Comparison of ENCODE assay signal across 1 cellular context in genomic region chr3:138227650-138228049, GRCh38.
TF ChIP-seq lines count a peak whose summit lies in the region.

No MANE protein-coding gene starts in this region.

TF ChIP-seq in SK-N-SH treated with all-trans-retinoic acid at 6 μM for 48 hours, 23 proteins besides CTCF, POLR2A, EP300 and RAD21 (continued from another document):
- no peak for TF ChIP-seq TSHZ2 (CRISPR knock-in tag; IDR thresholded peaks at IDR 0.05)
